In the genomic region with DNA sequence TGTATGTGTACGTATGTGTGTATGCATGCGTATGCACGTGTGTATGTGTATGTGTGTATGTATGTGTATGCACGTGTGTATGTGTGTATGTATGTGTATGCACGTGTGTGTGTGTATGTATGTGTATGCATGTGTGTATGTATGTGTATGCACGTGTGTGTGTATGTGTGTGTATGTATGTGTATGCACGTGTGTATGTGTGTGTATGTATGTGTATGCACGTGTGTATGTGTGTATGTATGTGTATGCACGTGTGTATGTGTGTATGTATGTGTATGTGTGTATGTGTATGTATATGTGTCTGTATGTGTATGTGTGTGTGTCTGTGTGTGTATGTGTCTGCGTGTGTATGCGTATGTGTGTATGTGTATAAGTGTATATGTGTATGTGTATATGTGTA, we compare ENCODE assay signal across 5 cellular contexts. TPM values are rescaled to one million over a fixed set of nuclear protein-coding genes. Genes with fewer than 3 reads are reported as not detected.
A peak's percentile ranks its signal among the peaks of the same experiment; 100 is the strongest.
DNase-seq lines count a peak whose midpoint lies in the region; ATAC-seq, FAIRE-seq and TF ChIP-seq lines count a peak whose summit lies in the region.
"Not testable (repeated sequence)": the region's sequence is repeated elsewhere in the genome, so short reads cannot be mapped to it uniquely, and the experiment has no call there.

No MANE protein-coding gene starts in this region.

- H2BK15ac ChIP-seq in IMR-90 (ENCODE audit: low read depth, low read length); H1 (ENCODE audit: low read length); neuronal stem cell (ENCODE audit: low read length): not testable (repeated sequence)

- H3K9me3 ChIP-seq in IMR-90 (ENCODE audit: control insufficient read depth, insufficient read depth, low read length); H1 (ENCODE audit: insufficient read depth in 2 of 2, low read depth in 1 of 2, low read length in 1 of 2); neuronal stem cell (replicated peaks in 1 of 2; ENCODE audit: control insufficient read depth in 2 of 2, insufficient read depth in 1 of 2, low read depth in 1 of 2, low read length in 2 of 2); small intestine (ENCODE audit: control insufficient read depth, low read depth): not testable (repeated sequence)

- CTCF ChIA-PET in IMR-90 (lab: Yijun Ruan, JAX): not testable (repeated sequence)
- CTCF ChIA-PET in H1 (lab: Charles Lee; ENCODE audit: partially characterized antibody): interaction anchor here (1.5 kb wide), 1 partner anchor 111 kb away, joined by 3 read pairs; no protein-coding TSS in a partner anchor

- not testable (repeated sequence) for H2BK120ac ChIP-seq in IMR-90 (ENCODE audit: low read depth, low read length); H1 (replicated peaks; ENCODE audit: low read depth, low read length); neuronal stem cell (ENCODE audit: low read depth, low read length)

- not testable (repeated sequence) for TF ChIP-seq CTCF in IMR-90 (conservative IDR thresholded peaks at IDR 0.05; ENCODE audit: low read depth, low read length); H1 (IDR thresholded peaks at IDR 0.05; ENCODE audit: control extremely low read depth in 1 of 3, insufficient read depth in 1 of 3, low read depth in 1 of 3, low read length in 3 of 3)

- TF ChIP-seq POLR2A in GM12892 (IDR thresholded peaks at IDR 0.05; ENCODE audit: low read depth, low read length); IMR-90 (IDR thresholded peaks at IDR 0.05; ENCODE audit: low read depth, low read length); H1 (IDR thresholded peaks at IDR 0.05; ENCODE audit: control extremely low read depth in 1 of 2, low read depth in 2 of 2, low read length in 2 of 2): not testable (repeated sequence)

- H3K4me3 ChIP-seq in IMR-90 (ENCODE audit: insufficient read depth, low read depth, low read length); H1 (ENCODE audit: extremely low read depth in 1 of 4, insufficient read depth in 2 of 4, low read depth in 3 of 4, low read length in 4 of 4); neuronal stem cell (ENCODE audit: low read length in 2 of 2); small intestine (ENCODE audit: low read depth in 1 of 2, low read length in 2 of 2): not testable (repeated sequence)

- H3K36me3 ChIP-seq in IMR-90 (ENCODE audit: control insufficient read depth, insufficient read depth, low read length); H1 (ENCODE audit: control insufficient read depth in 2 of 4, insufficient read depth in 4 of 4, low read length in 3 of 4); neuronal stem cell (replicated peaks in 1 of 2; ENCODE audit: control insufficient read depth in 2 of 2, insufficient read depth in 2 of 2, low read length in 2 of 2); small intestine (ENCODE audit: control insufficient read depth in 2 of 2, insufficient read depth in 2 of 2, low read length in 2 of 2): not testable (repeated sequence)

- DNase-seq in GM12892 (ENCODE audit: insufficient read length); IMR-90; H1 (ENCODE audit: low read depth in 1 of 2, low spot score in 2 of 2); neuronal stem cell (ENCODE audit: low spot score); small intestine: not testable (repeated sequence)

- H2BK12ac ChIP-seq in H1 (ENCODE audit: low read depth, low read length); neuronal stem cell (ENCODE audit: low read length): not testable (repeated sequence)

- not testable (repeated sequence) for TF ChIP-seq RAD21 in IMR-90 (IDR thresholded peaks at IDR 0.05; ENCODE audit: low read length); H1 (IDR thresholded peaks at IDR 0.05 in 1 of 2, conservative IDR thresholded peaks at IDR 0.05 in 1 of 2; ENCODE audit: low read depth in 2 of 2, low read length in 2 of 2)

- H2AK9ac ChIP-seq in IMR-90 (replicated peaks; ENCODE audit: low read depth, low read length, poor library complexity): not testable (repeated sequence)

- not testable (repeated sequence) for H3K9me1 ChIP-seq in IMR-90 (ENCODE audit: insufficient read depth, low read length)

- not testable (repeated sequence) for H3K4ac ChIP-seq in IMR-90 (ENCODE audit: low read depth, low read length); H1 (replicated peaks; ENCODE audit: insufficient read length, low read depth, low read length); neuronal stem cell (ENCODE audit: low read length)

- not testable (repeated sequence) for H4K20me1 ChIP-seq in IMR-90 (ENCODE audit: insufficient read depth, low read length); H1 (replicated peaks in 1 of 2; ENCODE audit: control insufficient read depth in 1 of 2, insufficient read depth in 2 of 2, low read length in 2 of 2)

- H3K14ac ChIP-seq in IMR-90 (replicated peaks; ENCODE audit: low read depth, low read length); H1 (ENCODE audit: insufficient read length); neuronal stem cell (ENCODE audit: low read length): not testable (repeated sequence)

- not testable (repeated sequence) for H4K5ac ChIP-seq in IMR-90 (ENCODE audit: low read depth, low read length); H1 (ENCODE audit: insufficient read length, low read depth, low read length)

- TF ChIP-seq EP300 in H1 (IDR thresholded peaks at IDR 0.05; ENCODE audit: borderline replicate concordance in 1 of 2, low read depth in 2 of 2, low read length in 2 of 2): not testable (repeated sequence)

- intact Hi-C loops in IMR-90 (cut with micrococcal nuclease): not testable (repeated sequence)

- peak overlapping the region; percentile 83 for H2BK5ac ChIP-seq in IMR-90 (ENCODE audit: low read depth, low read length, poor library complexity, severe bottlenecking)
- H2BK5ac ChIP-seq in H1 (ENCODE audit: low read depth, low read length); neuronal stem cell (ENCODE audit: low read length): not testable (repeated sequence)

- not testable (repeated sequence) for H2BK20ac ChIP-seq in IMR-90 (ENCODE audit: low read depth, low read length); H1 (ENCODE audit: low read length)

- not testable (repeated sequence) for H3K56ac ChIP-seq in IMR-90 (ENCODE audit: extremely low read depth, insufficient read depth, low read length); H1 (replicated peaks; ENCODE audit: insufficient read length, low read depth, low read length)

- not testable (repeated sequence) for H3K23me2 ChIP-seq in H1 (ENCODE audit: low read depth, low read length)

- H3K18ac ChIP-seq in IMR-90 (ENCODE audit: low read depth, low read length); H1 (ENCODE audit: extremely low read depth, low read length); neuronal stem cell (ENCODE audit: low read length): not testable (repeated sequence)

- H3K27ac ChIP-seq in IMR-90 (ENCODE audit: insufficient read depth, low read length); H1 (ENCODE audit: low read depth, low read length); neuronal stem cell (replicated peaks; ENCODE audit: low read length); small intestine (ENCODE audit: low read depth in 1 of 2, low read length in 1 of 2): not testable (repeated sequence)

- H4K8ac ChIP-seq in IMR-90 (ENCODE audit: low read depth in 2 of 2, low read length in 2 of 2); H1 (ENCODE audit: extremely low read depth, insufficient read depth, low read length): not testable (repeated sequence)
- H4K8ac ChIP-seq in neuronal stem cell (ENCODE audit: low read depth, low read length): peak overlapping the region; percentile 52

- not testable (repeated sequence) for H3K9ac ChIP-seq in IMR-90 (ENCODE audit: low read depth, low read length); H1 (replicated peaks in 1 of 4; ENCODE audit: extremely low read depth in 1 of 4, low read depth in 3 of 4, low read length in 3 of 4)
- H3K9ac ChIP-seq in neuronal stem cell (ENCODE audit: low read depth, low read length, poor library complexity): peak overlapping the region; percentile 66

- not testable (repeated sequence) for H4K91ac ChIP-seq in IMR-90 (ENCODE audit: insufficient read depth, low read depth, low read length); H1 (replicated peaks; ENCODE audit: insufficient read length, low read length); neuronal stem cell (ENCODE audit: low read depth, low read length, poor library complexity)

- dilution Hi-C loops in IMR-90 (cut with HindIII; ENCODE audit: low sequenced_read_pairs, unreplicated experiment): not testable (repeated sequence)

- WGBS in IMR-90 (ENCODE audit: extremely low coverage in 2 of 2, insufficient read length in 1 of 2), 2 experiments: 74% methylated on average over 10 of the region's 11 CpGs; no CpG with 5 or more reads in 1 of the 2 experiments
- 78% methylated on average over 11 of the region's 11 CpGs; no CpG with 5 or more reads in 1 of the 2 experiments for WGBS in H1 (ENCODE audit: extremely low coverage in 1 of 2, insufficient coverage in 1 of 2, insufficient read length in 1 of 2, insufficient replicate concordance in 2 of 2, low coverage in 1 of 2, low lambda C conversion rate in 2 of 2, missing lambda C conversion rate in 1 of 2), 2 experiments
- WGBS in neuronal stem cell (ENCODE audit: extremely low coverage in 2 of 2, insufficient read length in 2 of 2, insufficient replicate concordance in 1 of 2), 2 donors: 100% methylated on average over 2 of the region's 11 CpGs; no CpG with 5 or more reads in 1 of the 2 donors
- WGBS in small intestine, 3 donors: 72 to 83% (median 74%) methylated on average over 11 of the region's 11 CpGs

- H2AK5ac ChIP-seq in IMR-90 (ENCODE audit: low read depth, low read length); H1 (ENCODE audit: low read depth, low read length); neuronal stem cell (ENCODE audit: low read depth, low read length): not testable (repeated sequence)

- H3K23ac ChIP-seq in IMR-90 (ENCODE audit: low read depth, low read length); neuronal stem cell (ENCODE audit: low read depth, low read length, poor library complexity): not testable (repeated sequence)
- peak overlapping the region; percentile 61 for H3K23ac ChIP-seq in H1 (ENCODE audit: insufficient read length)

- not testable (repeated sequence) for H3K4me2 ChIP-seq in IMR-90 (ENCODE audit: low read depth, low read length); H1 (ENCODE audit: insufficient read depth in 1 of 2, low read depth in 2 of 2, low read length in 2 of 2); neuronal stem cell (ENCODE audit: insufficient read depth, low read length, poor library complexity, severe bottlenecking)

- POLR2A ChIA-PET in IMR-90 (lab: Charles Lee; ENCODE audit: unreplicated experiment); H1 (lab: Charles Lee; ENCODE audit: partially characterized antibody): not testable (repeated sequence)

- not testable (repeated sequence) for H3K79me2 ChIP-seq in H1 (ENCODE audit: control insufficient read depth in 1 of 2, insufficient read depth in 2 of 2, low read length in 2 of 2)

- in situ Hi-C loops in IMR-90 (cut with MboI; ENCODE audit: low sequenced_read_pairs): not testable (repeated sequence)

- not testable (repeated sequence) for ATAC-seq in IMR-90 (ENCODE audit: low read depth)

- not testable (repeated sequence) for H3K27me3 ChIP-seq in IMR-90 (ENCODE audit: control insufficient read depth, insufficient read depth, low read length); H1 (replicated peaks in 1 of 4; ENCODE audit: control insufficient read depth in 3 of 4, extremely low read depth in 1 of 4, insufficient read depth in 3 of 4, low read length in 3 of 4); neuronal stem cell (ENCODE audit: control insufficient read depth in 3 of 3, insufficient read depth in 3 of 3, low read depth in 1 of 3, low read length in 3 of 3); small intestine (ENCODE audit: control insufficient read depth in 2 of 2, insufficient read depth in 2 of 2, low read length in 2 of 2)

- not testable (repeated sequence) for BruUV-seq in IMR-90 (replicated peaks; lab: Mats Ljungman, UMichigan)

- FAIRE-seq in GM12892 (lab: Jason Lieb, UNC) (peak; percentile 90), small intestine (lab: Jason Lieb, UNC) (peak; percentile 47)
- FAIRE-seq in H1 (lab: Jason Lieb, UNC): not testable (repeated sequence)

- not testable (repeated sequence) for H3K4me1 ChIP-seq in IMR-90 (ENCODE audit: control insufficient read depth, insufficient read depth, low read length); H1 (replicated peaks in 1 of 4; ENCODE audit: control insufficient read depth in 3 of 4, insufficient read depth in 4 of 4, low read length in 3 of 4); neuronal stem cell (ENCODE audit: control insufficient read depth in 2 of 2, insufficient read depth in 1 of 2, low read depth in 1 of 2, low read length in 2 of 2); small intestine (ENCODE audit: control insufficient read depth in 2 of 2, insufficient read depth in 1 of 2, low read depth in 1 of 2, low read length in 1 of 2)

- H2AFZ ChIP-seq in IMR-90 (replicated peaks; ENCODE audit: low read length, poor library complexity); H1 (ENCODE audit: low read length); neuronal stem cell (ENCODE audit: low read length): not testable (repeated sequence)

- not testable (repeated sequence) for H3K79me1 ChIP-seq in IMR-90 (ENCODE audit: low read depth in 1 of 2, low read length in 2 of 2); H1 (ENCODE audit: low read depth, low read length); neuronal stem cell (ENCODE audit: low read depth, low read length)

RNA-seq across cellular contexts. Expression of a gene that starts 35.2 kb away (rescaled TPM):
- polyA plus RNA-seq in GM12892 (2012; ENCODE audit: missing spikeins): 6.1 TPM
- 17.5 and 19.0 TPM in 2 replicates for total RNA-seq in IMR-90 (2012; rRNA removed)
- polyA plus RNA-seq in IMR-90 (2012; rRNA removed): 12.6 and 17.9 TPM in 2 replicates
- polyA plus RNA-seq in IMR-90 (2012; cell fraction: cytosol; rRNA removed): 4.2 and 5.8 TPM in 2 replicates
- polyA plus RNA-seq in IMR-90 (2012; cell fraction: nucleus; rRNA removed; ENCODE audit: low replicate concordance): 1.8 and 11.5 TPM in 2 replicates
- total RNA-seq in H1 (2021; fragmentation: NEBNext Ultra II Directional; extraction: Animal tissue kit (Norgen Biotek cat#: 25700)): 86.6 and 89.6 TPM in 2 replicates
- 18.6 and 27.8 TPM in 2 replicates for polyA plus RNA-seq in H1 (2011; rRNA removed)
- polyA plus RNA-seq in H1 (2011; cell fraction: cytosol; rRNA removed): 49.1 TPM
- 28.8 TPM for polyA plus RNA-seq in H1 (2011; cell fraction: nucleus; rRNA removed)
- polyA plus RNA-seq in H1 (2012, experiment 1 of 2): 53.7 to 81.8 TPM (median 55.0 TPM) in 4 replicates
- polyA plus RNA-seq in H1 (2012, experiment 2 of 2): 27.8 TPM
- 105 TPM for polyA plus RNA-seq in H1 (2013, experiment 1 of 2)
- polyA plus RNA-seq in H1 (2013, experiment 2 of 2): 124 TPM
- 93.8 and 126 TPM in 2 replicates for polyA minus RNA-seq in H1 (2011; rRNA and poly(A)+ RNA removed)
- 37.6 TPM for polyA minus RNA-seq in H1 (2011; cell fraction: cytosol; rRNA and poly(A)+ RNA removed)
- 80.1 TPM for polyA minus RNA-seq in H1 (2011; cell fraction: nucleus; rRNA and poly(A)+ RNA removed)
- polyA plus RNA-seq in neuronal stem cell (2013, experiment 1 of 2): 73.8 TPM
- 73.6 TPM for polyA plus RNA-seq in neuronal stem cell (2013, experiment 2 of 2)
- polyA plus RNA-seq in small intestine: 10 to 100 TPM in 1 of 3 donors, 1 to 10 TPM in 2; 2.7 to 19.1 (median 2.9) TPM
